In genomic region chr12:51320695-51321320, GRCh38 we compare ENCODE assay signal across 2 cellular contexts.
TF ChIP-seq lines count a peak whose summit lies in the region.

No MANE protein-coding gene starts in this region.

TF ChIP-seq in A549, 52 proteins besides CTCF, POLR2A, EP300 and RAD21 (continued from another document):
- TF ChIP-seq ELK1 (IDR thresholded peaks at IDR 0.05; ENCODE audit: low read depth, low read length): no peak
- no peak for TF ChIP-seq HOXB13 (CRISPR knock-in tag; IDR thresholded peaks at IDR 0.05; ENCODE audit: low read depth)
- TF ChIP-seq JUNB (IDR thresholded peaks at IDR 0.05): no peak
- TF ChIP-seq HMGXB4 (CRISPR knock-in tag; IDR thresholded peaks at IDR 0.05; ENCODE audit: borderline replicate concordance): no peak
- TF ChIP-seq HES2 (IDR thresholded peaks at IDR 0.05): no peak
- no peak for TF ChIP-seq JUN (IDR thresholded peaks at IDR 0.05)

TF ChIP-seq in GM23338, 12 proteins besides CTCF, POLR2A, EP300 and RAD21:
- TF ChIP-seq REST (IDR thresholded peaks at IDR 0.05; ENCODE audit: unreplicated experiment) (no peak), ZNF462 (CRISPR knock-in tag; IDR thresholded peaks at IDR 0.05) (peak; percentile 66; the same call in 1 of the 2 replicates)
